Comparison of ENCODE assay signal across 21 cellular contexts in the genomic region with DNA sequence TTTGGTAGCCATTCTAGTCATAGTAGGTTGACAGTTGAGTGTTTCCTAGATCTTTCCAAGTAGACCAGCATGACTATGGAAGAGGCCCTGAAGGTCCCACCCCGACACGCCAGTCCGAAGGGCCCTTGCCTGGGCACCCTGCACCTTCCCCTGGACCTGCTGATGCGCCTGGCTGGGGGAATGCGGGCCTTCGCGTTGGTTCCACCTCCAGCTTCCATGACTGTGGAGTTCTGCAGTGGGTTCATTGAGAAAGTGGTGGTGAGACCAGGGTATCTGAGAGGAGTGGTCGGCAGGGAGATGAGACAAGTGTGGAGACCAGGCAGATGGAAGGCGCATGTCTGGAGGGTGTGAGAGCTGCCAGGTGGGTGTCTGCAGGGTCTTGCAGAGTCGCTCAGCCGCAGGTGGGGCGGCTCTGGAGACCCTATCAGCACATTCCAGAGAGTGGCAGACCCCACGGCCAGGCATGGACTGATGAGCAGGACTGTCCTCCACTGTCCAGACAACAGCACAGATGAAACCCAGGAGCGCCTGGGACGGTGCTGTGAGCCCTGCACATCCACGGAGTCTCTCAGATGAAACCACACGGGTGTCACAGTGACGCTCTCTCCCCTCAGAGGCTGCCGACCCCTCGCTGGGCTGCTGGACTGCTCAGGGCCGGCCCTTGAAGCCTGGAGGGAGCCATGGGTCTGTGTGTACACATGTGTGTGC.
"Had no signal": no experiment of that assay in that cellular context is flagged by ENCODE, and none has a peak within 500 bp of the region (broad histone marks: within the 10 kb centered on the region; RNA-seq: fewer than 3 reads in every experiment).

No MANE protein-coding gene starts in this region.

- ATAC-seq: gastroesophageal sphincter, heart left ventricle, left lobe of liver, natural killer cell, pancreas, right lobe of liver, T-cell had no signal

- H3K27me3 ChIP-seq: neutrophil, pancreas, right lobe of liver, thyroid gland had no signal

- H3K36me3 ChIP-seq: gastroesophageal sphincter, heart left ventricle, neutrophil, pancreas, right lobe of liver, thyroid gland, WERI-Rb-1 had no signal

- H3K9me3 Mint-ChIP-seq: activated naive CD4-positive, alpha-beta T cell treated with anti-CD3 and anti-CD28 coated beads for 36 hours; natural killer cell; T-cell; T-helper 2 cell treated with Interferon-gamma antibody and Interleukin-4, amounts not matched to agents 5 μg/mL and 100 μg/mL, for 36 hours had no signal

- H3K4me3 ChIP-seq: gastroesophageal sphincter, heart left ventricle, pancreas, right lobe of liver, thyroid gland had no signal

- H3K27ac ChIP-seq: epithelial cell of prostate, gastroesophageal sphincter, heart left ventricle, neutrophil, pancreas, right lobe of liver, thyroid gland, WERI-Rb-1 had no signal

- H3K36me3 Mint-ChIP-seq: natural killer cell, T-cell had no signal

- H3K4me3 Mint-ChIP-seq: activated naive CD4-positive, alpha-beta T cell treated with anti-CD3 and anti-CD28 coated beads for 36 hours; natural killer cell; T-cell; T-helper 2 cell treated with Interferon-gamma antibody and Interleukin-4, amounts not matched to agents 5 μg/mL and 100 μg/mL, for 36 hours had no signal

- DNase-seq: activated CD4-positive, CD25-positive, alpha-beta regulatory T cell treated with anti-CD3 and anti-CD28 coated beads, Interleukin-2, amount 50 U/mL, for 72 hours; activated naive CD4-positive, alpha-beta T cell treated with anti-CD3 and anti-CD28 coated beads for 36 hours; activated T-cell treated with anti-CD3 and anti-CD28 coated beads, Interleukin-2, amount 50 U/mL, for 1 hour; amygdala; natural killer cell; small intestine; stimulated activated CD4-positive, alpha-beta T cell treated with anti-CD3 and anti-CD28 coated beads, Interleukin-15, amount 100 ng/mL, for 24 hours; stimulated activated CD4-positive, alpha-beta T cell treated with anti-CD3 and anti-CD28 coated beads, Interleukin-2, amount 100 ng/mL, for 48 hours; stimulated activated CD8-positive, alpha-beta memory T cell treated with anti-CD3 and anti-CD28 coated beads, Interleukin-4, amount 100 ng/mL, for 48 hours; stimulated activated naive CD4-positive, alpha-beta T cell; T-cell; thyroid gland; WERI-Rb-1 had no signal

- H3K4me1 Mint-ChIP-seq: natural killer cell, T-cell had no signal

- H3K27ac Mint-ChIP-seq: activated naive CD4-positive, alpha-beta T cell treated with anti-CD3 and anti-CD28 coated beads for 36 hours; T-cell; T-helper 2 cell treated with Interferon-gamma antibody and Interleukin-4, amounts not matched to agents 5 μg/mL and 100 μg/mL, for 36 hours had no signal

- H3K4me1 ChIP-seq: gastroesophageal sphincter, heart left ventricle, pancreas, right lobe of liver, thyroid gland had no signal

- H3K9me3 ChIP-seq: gastroesophageal sphincter, heart left ventricle, neutrophil, pancreas, right lobe of liver, thyroid gland had no signal
